10 cellular contexts compared by ENCODE assay signal in genomic region chr5:113140837-113141661, GRCh38.
DNase-seq lines count a peak whose midpoint lies in the region; ATAC-seq and TF ChIP-seq lines count a peak whose summit lies in the region.
"Had no signal": no experiment of that assay in that cellular context is flagged by ENCODE, and none has a peak within 500 bp of the region (broad histone marks: within the 10 kb centered on the region; RNA-seq: fewer than 3 reads in every experiment).

No MANE protein-coding gene starts in this region.

- 44 to 53% methylated on average over 9 of the region's 9 CpGs for WGBS in tibial nerve, 2 donors

- H3K4me3 ChIP-seq in kidney epithelial cell (ENCODE audit: low read depth, low read length) (no peak overlapping the region), tibial nerve (no peak overlapping the region)

- H3K27me3 ChIP-seq in kidney epithelial cell (ENCODE audit: control insufficient read depth, insufficient read depth, low read length): no peaks in the 10 kb centered on the region
- no peaks in the 10 kb centered on the region for H3K27me3 ChIP-seq in tibial nerve

- DNase-seq in NCI-H82 (lab: John Stamatoyannopoulos, UW): peak; percentile 50
- DNase-seq in NCI-H82 treated with DMSO at 0.1 percent for 48 hours (lab: John Stamatoyannopoulos, UW; ENCODE audit: unreplicated experiment): no peak
- peak; percentile 86 for DNase-seq in dedifferentiated amniotic fluid mesenchymal stem cell (ENCODE audit: extremely low spot score)
- DNase-seq in kidney epithelial cell (ENCODE audit: low read depth): peak; percentile 38
- peak; percentile 26 to 42 for DNase-seq in tibial nerve (ENCODE audit: low spot score in 2 of 2)
- no peak for DNase-seq in SHP77 (lab: John Stamatoyannopoulos, UW)
- DNase-seq in hippocampal formation (lab: John Stamatoyannopoulos, UW): no peak
- DNase-seq: NCI-H2081, T-helper 17 cell had no signal

- peaks cover 0 to 19% (median 7%) of the 10 kb centered on the region in 4 donors for H3K4me1 ChIP-seq in tibial nerve

- no peaks in the 10 kb centered on the region for H3K9me3 ChIP-seq in tibial nerve

- peak in 1 of 2 donors; percentile 77 for TF ChIP-seq EP300 in tibial nerve (IDR thresholded peaks at IDR 0.05)

- peak overlapping the region in 3 of 4 donors; percentile 3 to 69 (median 37) for H3K27ac ChIP-seq in tibial nerve

- no peak for TF ChIP-seq POLR2A in tibial nerve (IDR thresholded peaks at IDR 0.05)

- no peak for TF ChIP-seq CTCF in kidney epithelial cell (IDR thresholded peaks at IDR 0.05; ENCODE audit: insufficient read depth, low read length, poor library complexity, severe bottlenecking)
- no peak for TF ChIP-seq CTCF in tibial nerve (IDR thresholded peaks at IDR 0.05)

- no peaks in the 10 kb centered on the region for H3K36me3 ChIP-seq in kidney epithelial cell (ENCODE audit: control insufficient read depth, insufficient read depth, low read length)
- no peaks in the 10 kb centered on the region for H3K36me3 ChIP-seq in tibial nerve

- ATAC-seq in HG02571 (IDR thresholded peaks at IDR 0.05; ENCODE audit: unreplicated experiment): no peak
- ATAC-seq: T-helper 17 cell had no signal

Comparison
In these comparisons a context has a peak if more than half of its experiments do, and no peak if none do; other contexts are left out.
1. DNase-seq: peak in NCI-H82 (single experiment), dedifferentiated amniotic fluid mesenchymal stem cell (single experiment), kidney epithelial cell (single experiment) and tibial nerve (2 of 2); none in NCI-H82 treated with DMSO at 0.1 percent for 48 hours (single experiment), SHP77 (0 of 2) and hippocampal formation (0 of 2).